Comparison of ENCODE assay signal across 18 cellular contexts in the genomic region with DNA sequence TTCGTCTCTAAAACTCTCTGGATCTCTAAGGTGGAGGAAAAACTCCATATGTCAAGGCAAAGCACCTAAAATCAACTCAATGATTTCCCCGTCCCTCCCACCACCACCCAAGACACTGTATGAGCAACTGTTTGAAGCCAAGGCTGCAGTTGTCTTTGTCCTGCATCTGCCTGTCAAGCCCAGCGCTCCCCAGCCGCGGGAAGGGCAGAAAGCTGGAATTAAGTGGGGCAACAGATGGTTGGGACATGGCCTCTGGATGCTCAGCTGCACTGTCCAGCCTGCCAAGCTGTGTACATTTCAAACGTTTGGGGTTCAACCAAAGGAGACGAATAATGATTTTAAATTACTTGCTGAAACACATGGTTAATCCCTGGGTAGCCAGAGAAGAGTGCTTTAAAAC. TPM values are rescaled to one million over a fixed set of nuclear protein-coding genes. Genes with fewer than 3 reads are reported as not detected.
DNase-seq lines count a peak whose midpoint lies in the region; ATAC-seq, FAIRE-seq and TF ChIP-seq lines count a peak whose summit lies in the region.
"Had no signal": no experiment of that assay in that cellular context is flagged by ENCODE, and none has a peak within 500 bp of the region (broad histone marks: within the 10 kb centered on the region; RNA-seq: fewer than 3 reads in every experiment).

No MANE protein-coding gene starts in this region.

- no peak overlapping the region for H4K5ac ChIP-seq in H1 (ENCODE audit: insufficient read length, low read depth, low read length)

- no peaks in the 10 kb centered on the region for H4K20me1 ChIP-seq in H1 (replicated peaks in 1 of 2; ENCODE audit: control insufficient read depth in 1 of 2, insufficient read depth in 2 of 2, low read length in 2 of 2)

- H3K4me1 ChIP-seq in H1 (replicated peaks in 1 of 4; ENCODE audit: control insufficient read depth in 3 of 4, insufficient read depth in 4 of 4, low read length in 3 of 4): no peaks in the 10 kb centered on the region
- H3K4me1 ChIP-seq in psoas muscle: peaks cover 11% of the 10 kb centered on the region

- H2AK5ac ChIP-seq in H1 (ENCODE audit: low read depth, low read length): no peak overlapping the region

- TF ChIP-seq EP300 in H1 (IDR thresholded peaks at IDR 0.05; ENCODE audit: borderline replicate concordance in 1 of 2, low read depth in 2 of 2, low read length in 2 of 2): no peak

- H3K4me3 ChIP-seq in H1 (ENCODE audit: extremely low read depth in 1 of 4, insufficient read depth in 2 of 4, low read depth in 3 of 4, low read length in 4 of 4) (no peak overlapping the region), psoas muscle (no peak overlapping the region)
- H3K4me3 ChIP-seq: GM23248, PC-9 had no signal

- H2BK12ac ChIP-seq in H1 (ENCODE audit: low read depth, low read length): no peak overlapping the region

- no peak overlapping the region for H3K14ac ChIP-seq in H1 (ENCODE audit: insufficient read length)

- H3K27ac ChIP-seq in H1 (ENCODE audit: low read depth, low read length): no peak overlapping the region
- peak overlapping the region; percentile 61 for H3K27ac ChIP-seq in psoas muscle
- H3K27ac ChIP-seq: GM23248, PC-9 had no signal

- no peak for TF ChIP-seq CTCF in H1 (IDR thresholded peaks at IDR 0.05; ENCODE audit: control extremely low read depth in 1 of 3, insufficient read depth in 1 of 3, low read depth in 1 of 3, low read length in 3 of 3)
- no peak for TF ChIP-seq CTCF in psoas muscle (IDR thresholded peaks at IDR 0.05)

- H3K9me3 Mint-ChIP-seq in activated naive CD4-positive, alpha-beta T cell treated with anti-CD3 and anti-CD28 coated beads, Interleukin-2, amount 50 U/mL, for 72 hours: no peaks in the 10 kb centered on the region
- H3K9me3 Mint-ChIP-seq: CD4-positive, alpha-beta T cell had no signal

- intact Hi-C loops in psoas muscle (cut with DNase I): no loop called here

- no peak overlapping the region for H2BK5ac ChIP-seq in H1 (ENCODE audit: low read depth, low read length)

- H3K79me1 ChIP-seq in H1 (ENCODE audit: low read depth, low read length): no peaks in the 10 kb centered on the region

- no peak overlapping the region for H3K56ac ChIP-seq in H1 (replicated peaks; ENCODE audit: insufficient read length, low read depth, low read length)

- H3K27me3 ChIP-seq in H1 (replicated peaks in 1 of 4; ENCODE audit: control insufficient read depth in 3 of 4, extremely low read depth in 1 of 4, insufficient read depth in 3 of 4, low read length in 3 of 4) (no peaks in the 10 kb centered on the region), psoas muscle (ENCODE audit: insufficient read depth in 3 of 3, low read length in 2 of 3) (no peaks in the 10 kb centered on the region)

- no peak overlapping the region for H2BK15ac ChIP-seq in H1 (ENCODE audit: low read length)

- DNase-seq in DMS 273 (lab: John Stamatoyannopoulos, UW; ENCODE audit: unreplicated experiment): peak; percentile 82
- peak; percentile 81 for DNase-seq in LHCN-M2 (ENCODE audit: low read depth)
- DNase-seq in H1 (ENCODE audit: low read depth in 1 of 2, low spot score in 2 of 2): no peak
- DNase-seq in psoas muscle: peak; percentile 41 to 77
- DNase-seq in activated CD4-positive, alpha-beta T cell treated with anti-CD3 and anti-CD28 coated beads, Interleukin-2, amount 50 U/mL, for 48 hours: no peak
- no peak for DNase-seq in A172 (ENCODE audit: low spot score)
- no peak for DNase-seq in activated naive CD4-positive, alpha-beta T cell treated with anti-CD3 and anti-CD28 coated beads, Interleukin-2, amount 50 U/mL, for 72 hours (ENCODE audit: low spot score in 2 of 2)
- DNase-seq: ACHN; Calu3; CD4-positive, alpha-beta T cell; DMS79 treated with DMSO at 0.1 percent for 48 hours; GM23248; NCI-H146; NCI-H526; PC-9; SK-N-SH had no signal

- no peak overlapping the region for H3K4ac ChIP-seq in H1 (replicated peaks; ENCODE audit: insufficient read length, low read depth, low read length)

- no peak overlapping the region for H3K9ac ChIP-seq in H1 (replicated peaks in 1 of 4; ENCODE audit: extremely low read depth in 1 of 4, low read depth in 3 of 4, low read length in 3 of 4)
- H3K9ac ChIP-seq: GM23248, SK-N-SH had no signal

- no peak overlapping the region for H3K27ac Mint-ChIP-seq in activated naive CD4-positive, alpha-beta T cell treated with anti-CD3 and anti-CD28 coated beads, Interleukin-2, amount 50 U/mL, for 72 hours
- H3K27ac Mint-ChIP-seq: CD4-positive, alpha-beta T cell had no signal

- no peak overlapping the region for H3K18ac ChIP-seq in H1 (ENCODE audit: extremely low read depth, low read length)

- FAIRE-seq in H1 (lab: Jason Lieb, UNC): no peak
- FAIRE-seq: G401.6, GM12891 had no signal

- no peak overlapping the region for H4K91ac ChIP-seq in H1 (replicated peaks; ENCODE audit: insufficient read length, low read length)

- peak overlapping the region; percentile 59 for H2AFZ ChIP-seq in H1 (ENCODE audit: low read length)
- H2AFZ ChIP-seq: GM23248, PC-9 had no signal

- H3K79me2 ChIP-seq in H1 (ENCODE audit: control insufficient read depth in 1 of 2, insufficient read depth in 2 of 2, low read length in 2 of 2): no peaks in the 10 kb centered on the region

- H3K23me2 ChIP-seq in H1 (ENCODE audit: low read depth, low read length): no peaks in the 10 kb centered on the region

- no peak overlapping the region for H2BK120ac ChIP-seq in H1 (replicated peaks; ENCODE audit: low read depth, low read length)

- no peak overlapping the region for H3K23ac ChIP-seq in H1 (ENCODE audit: insufficient read length)

- H4K8ac ChIP-seq in H1 (ENCODE audit: extremely low read depth, insufficient read depth, low read length): no peak overlapping the region

- no peak overlapping the region for H2BK20ac ChIP-seq in H1 (ENCODE audit: low read length)

- CTCF ChIA-PET in H1 (lab: Charles Lee; ENCODE audit: partially characterized antibody): interaction anchor here (0.9 to 2.4 kb wide), 3 partner anchors 17 to 69 kb away, joined by 3 to 12 read pairs (median 4); no protein-coding TSS in a partner anchor

- peak; percentile 86 to 96 (median 95) for ATAC-seq in psoas muscle
- no peak for ATAC-seq in activated naive CD4-positive, alpha-beta T cell treated with anti-CD3 and anti-CD28 coated beads, Interleukin-2, amount 50 U/mL, for 72 hours

- TF ChIP-seq POLR2A in H1 (IDR thresholded peaks at IDR 0.05; ENCODE audit: control extremely low read depth in 1 of 2, low read depth in 2 of 2, low read length in 2 of 2): no peak

- no peaks in the 10 kb centered on the region for H3K36me3 Mint-ChIP-seq in activated naive CD4-positive, alpha-beta T cell treated with anti-CD3 and anti-CD28 coated beads, Interleukin-2, amount 50 U/mL, for 72 hours

- TF ChIP-seq RAD21 in H1 (IDR thresholded peaks at IDR 0.05 in 1 of 2, conservative IDR thresholded peaks at IDR 0.05 in 1 of 2; ENCODE audit: low read depth in 2 of 2, low read length in 2 of 2): no peak

- WGBS in H1 (ENCODE audit: extremely low coverage in 1 of 2, insufficient coverage in 1 of 2, insufficient read length in 1 of 2, insufficient replicate concordance in 2 of 2, low coverage in 1 of 2, low lambda C conversion rate in 2 of 2, missing lambda C conversion rate in 1 of 2), 2 experiments: 77% methylated on average over 7 of the region's 7 CpGs; no CpG with 5 or more reads in 1 of the 2 experiments
- WGBS in psoas muscle, 3 donors: 25 to 29% (median 28%) methylated on average over 7 of the region's 7 CpGs

- H3K36me3 ChIP-seq in H1 (ENCODE audit: control insufficient read depth in 2 of 4, insufficient read depth in 4 of 4, low read length in 3 of 4): no peaks in the 10 kb centered on the region
- H3K36me3 ChIP-seq in psoas muscle (ENCODE audit: insufficient read depth in 1 of 2, low read depth in 1 of 2): no peaks in the 10 kb centered on the region

- H3K9me3 ChIP-seq in H1 (ENCODE audit: insufficient read depth in 2 of 2, low read depth in 1 of 2, low read length in 1 of 2) (no peaks in the 10 kb centered on the region), psoas muscle (no peaks in the 10 kb centered on the region)
- H3K9me3 ChIP-seq: SK-N-SH had no signal

- POLR2A ChIA-PET in H1 (lab: Charles Lee; ENCODE audit: partially characterized antibody): interaction anchor here (0.6 to 1.4 kb wide), 4 partner anchors 13 to 752 kb away, joined by 3 to 5 read pairs (median 3); no protein-coding TSS in a partner anchor

- no peak overlapping the region for H3K4me2 ChIP-seq in H1 (ENCODE audit: insufficient read depth in 1 of 2, low read depth in 2 of 2, low read length in 2 of 2)
- H3K4me2 ChIP-seq: PC-9, SK-N-SH had no signal

TF ChIP-seq in H1, 55 proteins besides CTCF, POLR2A, EP300 and RAD21:
- no peak for TF ChIP-seq CHD2 (IDR thresholded peaks at IDR 0.05; ENCODE audit: low read length)
- no peak for TF ChIP-seq BACH1 (IDR thresholded peaks at IDR 0.05; ENCODE audit: low read length)
- no peak for TF ChIP-seq ASH2L (IDR thresholded peaks at IDR 0.05; ENCODE audit: low read length)
TF ChIP-seq in H1: peak in this region for 0.

RNA-seq across cellular contexts. Expression of gene PTGR2, which starts 42.2 kb away (rescaled TPM):
- 9.0 and 18.9 TPM in 2 replicates for total RNA-seq in LHCN-M2 (2014; rRNA removed)
- 2.3 TPM for polyA plus RNA-seq in LHCN-M2 (2012)
- 14.0 and 17.5 TPM in 2 replicates for total RNA-seq in H1 (2021; fragmentation: NEBNext Ultra II Directional; extraction: Animal tissue kit (Norgen Biotek cat#: 25700))
- 3.1 and 6.0 TPM in 2 replicates for polyA plus RNA-seq in H1 (2011; rRNA removed)
- polyA plus RNA-seq in H1 (2011; cell fraction: cytosol; rRNA removed): 10.7 TPM
- 3.3 TPM for polyA plus RNA-seq in H1 (2011; cell fraction: nucleus; rRNA removed)
- polyA plus RNA-seq in H1 (2012, experiment 1 of 2): 8.1 to 11.0 TPM (median 10.0 TPM) in 4 replicates
- polyA plus RNA-seq in H1 (2012, experiment 2 of 2): 1.6 TPM
- polyA plus RNA-seq in H1 (2013, experiment 1 of 2): 15.2 TPM
- polyA plus RNA-seq in H1 (2013, experiment 2 of 2): 16.8 TPM
- 5.6 and 7.0 TPM in 2 replicates for polyA minus RNA-seq in H1 (2011; rRNA and poly(A)+ RNA removed)
- 4.8 TPM for polyA minus RNA-seq in H1 (2011; cell fraction: cytosol; rRNA and poly(A)+ RNA removed)
- polyA minus RNA-seq in H1 (2011; cell fraction: nucleus; rRNA and poly(A)+ RNA removed): 8.0 TPM
- 10 to 100 TPM; 12.3 to 23.8 (median 20.4) TPM for total RNA-seq in psoas muscle
- polyA plus RNA-seq in psoas muscle: 10 to 100 TPM in 2 of 3 donors, 1 to 10 TPM in 1; 7.9 to 11.5 (median 11.2) TPM
- total RNA-seq in A172 (2014; rRNA removed; shearing (Covaris generic)): 6.1 and 6.2 TPM in 2 replicates
- 1 to 10 TPM; 6.4 to 9.6 TPM for total RNA-seq in activated naive CD4-positive, alpha-beta T cell treated with anti-CD3 and anti-CD28 coated beads, Interleukin-2, amount 50 U/mL, for 72 hours

Comparison
In these comparisons a context has a peak if more than half of its experiments do, and no peak if none do; other contexts are left out.
1. DNase-seq: peak in DMS 273 (single experiment), LHCN-M2 (single experiment) and psoas muscle (2 of 2); none in H1 (0 of 2), activated CD4-positive, alpha-beta T cell treated with anti-CD3 and anti-CD28 coated beads, Interleukin-2, amount 50 U/mL, for 48 hours (0 of 2), A172 (single experiment) and activated naive CD4-positive, alpha-beta T cell treated with anti-CD3 and anti-CD28 coated beads, Interleukin-2, amount 50 U/mL, for 72 hours (0 of 2).
2. ATAC-seq: peak in psoas muscle (4 of 4); none in activated naive CD4-positive, alpha-beta T cell treated with anti-CD3 and anti-CD28 coated beads, Interleukin-2, amount 50 U/mL, for 72 hours (0 of 2).